Comparison of ENCODE assay signal across 18 cellular contexts in the genomic region with DNA sequence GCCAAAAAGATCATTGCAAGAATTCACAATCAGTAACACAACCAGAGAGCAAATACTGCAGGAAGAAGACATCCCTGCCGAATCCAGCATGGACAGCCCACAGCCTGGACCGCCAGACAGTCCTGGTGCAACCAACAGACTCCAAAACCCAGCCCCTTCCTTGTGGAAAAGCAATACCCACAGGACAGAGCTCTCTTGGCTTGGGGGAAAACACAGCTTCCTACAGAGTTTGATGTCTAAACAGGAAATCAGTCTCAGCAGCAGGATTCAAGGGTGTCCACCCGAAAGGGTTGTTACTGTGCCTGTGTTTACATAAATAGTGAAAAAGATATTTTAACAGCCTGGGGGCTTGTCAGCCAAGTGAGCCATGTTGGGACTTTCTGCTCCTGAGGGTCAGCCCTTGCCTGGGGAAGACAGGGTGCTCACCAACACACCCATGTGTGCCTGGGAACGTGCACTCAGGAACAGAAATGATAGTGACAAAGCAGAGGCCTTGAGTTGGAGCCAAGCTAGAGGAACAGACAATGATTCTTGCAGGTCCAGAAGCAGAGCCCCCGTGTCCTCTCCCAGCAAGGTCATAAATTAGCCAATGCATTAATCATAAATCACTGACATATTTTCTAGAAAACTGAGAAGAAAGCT.
A peak's percentile ranks its signal among the peaks of the same experiment; 100 is the strongest.
DNase-seq lines count a peak whose midpoint lies in the region; ATAC-seq and TF ChIP-seq lines count a peak whose summit lies in the region.
"Had no signal": no experiment of that assay in that cellular context is flagged by ENCODE, and none has a peak within 500 bp of the region (broad histone marks: within the 10 kb centered on the region; RNA-seq: fewer than 3 reads in every experiment).

No MANE protein-coding gene starts in this region.

- H4K91ac ChIP-seq in IMR-90 (ENCODE audit: insufficient read depth, low read depth, low read length) = peak overlapping the region; percentile 79

- peak; percentile 44 for ATAC-seq in IMR-90 (ENCODE audit: low read depth)

- H3K4me2 ChIP-seq in IMR-90 (ENCODE audit: low read depth, low read length) = peak overlapping the region; percentile 69
- peak overlapping the region; percentile 54 for H3K4me2 ChIP-seq in skeletal muscle satellite cell (ENCODE audit: low read length)

- H3K4ac ChIP-seq in IMR-90 (ENCODE audit: low read depth, low read length) = peak overlapping the region; percentile 73

- H3K27me3 ChIP-seq in IMR-90 (ENCODE audit: control insufficient read depth, insufficient read depth, low read length) (no peaks in the 10 kb centered on the region), adipocyte (replicated peaks; ENCODE audit: control insufficient read depth, insufficient read depth, low read length) (no peaks in the 10 kb centered on the region), skeletal muscle satellite cell (ENCODE audit: control insufficient read depth, insufficient read depth, low read length) (no peaks in the 10 kb centered on the region), testis (no peaks in the 10 kb centered on the region)
- H3K27me3 ChIP-seq: ascending aorta, BE2C, pancreas had no signal

- TF ChIP-seq CTCF in IMR-90 (conservative IDR thresholded peaks at IDR 0.05; ENCODE audit: low read depth, low read length) = no peak
- no peak for TF ChIP-seq CTCF in fibroblast of the aortic adventitia (IDR thresholded peaks at IDR 0.05; ENCODE audit: insufficient read depth, low read length)
- no peak for TF ChIP-seq CTCF in testis (IDR thresholded peaks at IDR 0.05)

- H3K27ac ChIP-seq in IMR-90 (ENCODE audit: insufficient read depth, low read length) (peak overlapping the region; percentile 80), testis (no peak overlapping the region)
- H3K27ac ChIP-seq: ascending aorta, pancreas, SK-N-MC had no signal

- H2BK120ac ChIP-seq in IMR-90 (ENCODE audit: low read depth, low read length) = peak overlapping the region; percentile 83

- POLR2A ChIA-PET in IMR-90 (lab: Charles Lee; ENCODE audit: unreplicated experiment) = interaction anchor here (0.6 kb wide), 1 partner anchor 9 kb away, joined by 3 read pairs; no protein-coding TSS in a partner anchor

- peak overlapping the region; percentile 96 for H3K18ac ChIP-seq in IMR-90 (ENCODE audit: low read depth, low read length)

- peak overlapping the region; percentile 86 for H2BK5ac ChIP-seq in IMR-90 (ENCODE audit: low read depth, low read length, poor library complexity, severe bottlenecking)

- peak overlapping the region; percentile 45 for H3K14ac ChIP-seq in IMR-90 (replicated peaks; ENCODE audit: low read depth, low read length)

- H2AK9ac ChIP-seq in IMR-90 (replicated peaks; ENCODE audit: low read depth, low read length, poor library complexity) = peak overlapping the region; percentile 7

- CTCF ChIA-PET in IMR-90 (lab: Yijun Ruan, JAX) = no interaction called here

- H3K4me3 ChIP-seq in IMR-90 (ENCODE audit: insufficient read depth, low read depth, low read length) = no peak overlapping the region
- peak overlapping the region; percentile 8 for H3K4me3 ChIP-seq in adipocyte (ENCODE audit: low read length)
- H3K4me3 ChIP-seq in fibroblast of the aortic adventitia (ENCODE audit: low read depth, low read length) = no peak overlapping the region
- H3K4me3 ChIP-seq in skeletal muscle satellite cell (ENCODE audit: low read length) = peak overlapping the region; percentile 2
- no peak overlapping the region for H3K4me3 ChIP-seq in testis
- H3K4me3 ChIP-seq: ascending aorta, pancreas, SK-N-MC, skin epidermis had no signal

- H3K9me3 ChIP-seq in IMR-90 (ENCODE audit: control insufficient read depth, insufficient read depth, low read length) (no peaks in the 10 kb centered on the region), adipocyte (ENCODE audit: control insufficient read depth, low read length) (no peaks in the 10 kb centered on the region), skeletal muscle satellite cell (replicated peaks; ENCODE audit: low read length) (no peaks in the 10 kb centered on the region), testis (no peaks in the 10 kb centered on the region)
- H3K9me3 ChIP-seq: BE2C, pancreas had no signal

- no peak for TF ChIP-seq RAD21 in IMR-90 (IDR thresholded peaks at IDR 0.05; ENCODE audit: low read length)

- peak overlapping the region; percentile 0; the same call in 1 of the 2 replicates for H3K56ac ChIP-seq in IMR-90 (ENCODE audit: extremely low read depth, insufficient read depth, low read length)

- H2AFZ ChIP-seq in IMR-90 (replicated peaks; ENCODE audit: low read length, poor library complexity) = peak overlapping the region; percentile 65

- peaks cover 26% of the 10 kb centered on the region; the same call in 1 of the 2 replicates for H3K9me1 ChIP-seq in IMR-90 (ENCODE audit: insufficient read depth, low read length)

- no TSS peak for BruUV-seq in IMR-90 (replicated peaks; lab: Mats Ljungman, UMichigan)

- H2BK15ac ChIP-seq in IMR-90 (ENCODE audit: low read depth, low read length) = peak overlapping the region; percentile 93; the same call in 2 of the 3 replicates

- in situ Hi-C loops in IMR-90 (cut with MboI; ENCODE audit: low sequenced_read_pairs) = no loop called here

- H4K20me1 ChIP-seq in IMR-90 (ENCODE audit: insufficient read depth, low read length) = peaks cover 9% of the 10 kb centered on the region; the same call in 1 of the 2 replicates

- peak overlapping the region; percentile 66 for H3K23ac ChIP-seq in IMR-90 (ENCODE audit: low read depth, low read length)

- H3K79me1 ChIP-seq in IMR-90 (ENCODE audit: low read depth in 1 of 2, low read length in 2 of 2) = peaks cover 18 to 60% of the 10 kb centered on the region in 2 experiments; a peak in 3 of 4 replicates

- dilution Hi-C loops in IMR-90 (cut with HindIII; ENCODE audit: low sequenced_read_pairs, unreplicated experiment) = no loop called here

- peak overlapping the region; percentile 93 for H4K5ac ChIP-seq in IMR-90 (ENCODE audit: low read depth, low read length)

- WGBS in IMR-90 (ENCODE audit: extremely low coverage in 2 of 2, insufficient read length in 1 of 2), 2 experiments = 20% methylated on average over 1 of the region's 5 CpGs; no CpG with 5 or more reads in 1 of the 2 experiments
- 28 to 46% methylated on average over 5 of the region's 5 CpGs for WGBS in testis, 2 donors

- TF ChIP-seq POLR2A in IMR-90 (IDR thresholded peaks at IDR 0.05; ENCODE audit: low read depth, low read length) (no peak), testis (IDR thresholded peaks at IDR 0.05) (no peak)

- peak overlapping the region; percentile 91 for H2AK5ac ChIP-seq in IMR-90 (ENCODE audit: low read depth, low read length)

- intact Hi-C loops in IMR-90 (cut with micrococcal nuclease) (no loop called here), testis (cut with DNase I; ENCODE audit: low total_unique reads) (no loop called here)

- DNase-seq in IMR-90 (peak; percentile 26), adipocyte (ENCODE audit: low read depth) (peak; percentile 15), fibroblast of the aortic adventitia (ENCODE audit: low read depth) (peak; percentile 28), NCI-H526 treated with DMSO at 0.1 percent for 48 hours (lab: John Stamatoyannopoulos, UW) (no peak), SHP77 treated with DMSO at 0.1 percent for 48 hours (lab: John Stamatoyannopoulos, UW) (no peak), testis (no peak)
- DNase-seq: BE2C; GF-D8; hippocampal formation; kidney glomerular epithelial cell; NCI-H187; pancreas; stimulated activated CD4-positive, alpha-beta T cell treated with anti-CD3 and anti-CD28 coated beads, Interleukin-4, amount 100 ng/mL, for 24 hours; stimulated activated CD8-positive, alpha-beta memory T cell treated with anti-CD3 and anti-CD28 coated beads, Interleukin-4, amount 100 ng/mL, for 48 hours had no signal

- H3K9ac ChIP-seq in IMR-90 (ENCODE audit: low read depth, low read length) = peak overlapping the region; percentile 23; the same call in 1 of the 2 replicates
- no peak overlapping the region for H3K9ac ChIP-seq in adipocyte (ENCODE audit: low read length)
- H3K9ac ChIP-seq in skeletal muscle satellite cell (ENCODE audit: low read depth, low read length) = peak overlapping the region; percentile 61

- peak overlapping the region; percentile 83 for H2BK20ac ChIP-seq in IMR-90 (ENCODE audit: low read depth, low read length)

- H4K8ac ChIP-seq in IMR-90 (ENCODE audit: low read depth in 2 of 2, low read length in 2 of 2) = peak overlapping the region; percentile 73 to 81

- peaks cover 7% of the 10 kb centered on the region for H3K36me3 ChIP-seq in IMR-90 (ENCODE audit: control insufficient read depth, insufficient read depth, low read length)
- H3K36me3 ChIP-seq in adipocyte (ENCODE audit: control insufficient read depth, insufficient read depth, low read length, severe bottlenecking) = no peaks in the 10 kb centered on the region
- no peaks in the 10 kb centered on the region for H3K36me3 ChIP-seq in skeletal muscle satellite cell (ENCODE audit: insufficient read depth, low read length)
- H3K36me3 ChIP-seq in testis (ENCODE audit: low read depth, missing control alignments) = no peaks in the 10 kb centered on the region
- H3K36me3 ChIP-seq: ascending aorta, BE2C, pancreas had no signal

- peaks cover 15% of the 10 kb centered on the region for H3K4me1 ChIP-seq in IMR-90 (ENCODE audit: control insufficient read depth, insufficient read depth, low read length)
- H3K4me1 ChIP-seq in adipocyte (ENCODE audit: control insufficient read depth, insufficient read depth, low read length) = peaks cover 22% of the 10 kb centered on the region
- peaks cover 43% of the 10 kb centered on the region for H3K4me1 ChIP-seq in skeletal muscle satellite cell (ENCODE audit: control insufficient read depth, insufficient read depth, low read length)
- no peaks in the 10 kb centered on the region for H3K4me1 ChIP-seq in testis
- H3K4me1 ChIP-seq: BE2C, pancreas had no signal

TF ChIP-seq in IMR-90, 13 proteins besides CTCF, POLR2A, EP300 and RAD21 (continues in another document):
- TF ChIP-seq MAZ (IDR thresholded peaks at IDR 0.05; ENCODE audit: borderline replicate concordance, low read depth, low read length) (no peak), CHD1 (IDR thresholded peaks at IDR 0.05; ENCODE audit: low read depth, low read length) (no peak), CEBPB (IDR thresholded peaks at IDR 0.05; ENCODE audit: low read depth, low read length) (no peak), RFX5 (IDR thresholded peaks at IDR 0.05; ENCODE audit: low read depth, low read length) (no peak), BHLHE40 (IDR thresholded peaks at IDR 0.05; ENCODE audit: low read depth, low read length) (no peak), MAFK (IDR thresholded peaks at IDR 0.05; ENCODE audit: low read depth, low read length) (no peak), SMC3 (IDR thresholded peaks at IDR 0.05; ENCODE audit: low read depth, low read length) (no peak), NFE2L2 (IDR thresholded peaks at IDR 0.05; ENCODE audit: low read depth, low read length) (no peak), MXI1 (IDR thresholded peaks at IDR 0.05; ENCODE audit: borderline replicate concordance, low read depth, low read length) (no peak), FOS (IDR thresholded peaks at IDR 0.05; ENCODE audit: low read depth, low read length) (no peak)

Comparison
In these comparisons a context has a peak if more than half of its experiments do, and no peak if none do; other contexts are left out.
1. DNase-seq: peak in IMR-90 (single experiment), adipocyte (single experiment) and fibroblast of the aortic adventitia (single experiment); none in NCI-H526 treated with DMSO at 0.1 percent for 48 hours (single experiment), SHP77 treated with DMSO at 0.1 percent for 48 hours (single experiment) and testis (single experiment).
2. H3K4me3 ChIP-seq: peak in adipocyte (single experiment) and skeletal muscle satellite cell (single experiment); none in IMR-90 (single experiment), fibroblast of the aortic adventitia (single experiment) and testis (0 of 2).